ENCODE assay signal across 17 cellular contexts in the genomic region with DNA sequence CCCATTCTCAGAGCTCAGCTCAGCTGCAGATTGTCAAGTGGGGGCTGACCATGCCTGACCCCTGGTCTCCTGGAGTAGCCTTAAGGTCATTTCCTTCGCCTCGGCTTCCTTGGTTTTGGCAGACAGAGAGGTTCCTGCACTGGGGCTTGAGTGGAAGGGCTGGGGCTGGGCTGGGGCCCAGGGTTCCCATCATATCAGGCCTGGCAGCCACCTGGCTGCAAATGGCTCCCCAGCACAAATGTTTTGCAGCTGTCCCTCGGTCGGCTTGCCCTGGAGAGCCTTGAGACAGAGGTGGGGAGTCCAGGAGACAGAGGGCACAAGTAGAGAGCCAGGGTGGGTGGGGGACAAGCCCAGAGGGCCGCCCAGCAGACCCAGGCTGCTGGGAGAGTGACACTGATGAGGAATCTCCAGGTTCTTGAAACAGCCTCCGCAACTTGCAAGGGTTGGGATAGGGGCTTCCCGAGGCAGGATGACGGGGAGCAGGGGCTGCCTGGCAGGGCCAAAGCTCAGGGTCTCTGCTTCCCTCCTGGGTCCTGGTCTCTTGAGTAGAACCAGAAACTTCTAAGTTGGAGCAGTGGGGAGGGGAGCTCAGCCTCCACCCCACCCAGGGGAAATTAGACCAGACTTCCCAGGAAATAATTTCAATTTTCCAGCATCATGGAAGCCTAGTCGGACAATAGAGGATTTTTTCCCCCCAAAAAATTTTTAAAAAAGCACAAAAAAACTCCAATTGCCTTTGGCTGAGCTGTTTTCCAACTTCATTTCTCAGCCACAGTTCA. TPM values are rescaled to one million over a fixed set of nuclear protein-coding genes. Genes with fewer than 3 reads are reported as not detected.
DNase-seq lines count a peak whose midpoint lies in the region; ATAC-seq, FAIRE-seq and TF ChIP-seq lines count a peak whose summit lies in the region.
"Had no signal": no experiment of that assay in that cellular context is flagged by ENCODE, and none has a peak within 500 bp of the region (broad histone marks: within the 10 kb centered on the region; RNA-seq: fewer than 3 reads in every experiment).

No MANE protein-coding gene starts in this region.

- no peak overlapping the region for H2AFZ ChIP-seq in H1 (ENCODE audit: low read length)

- H3K9me3 Mint-ChIP-seq in glutamatergic neuron (ENCODE audit: unreplicated experiment): peaks cover 4% of the 10 kb centered on the region
- no peaks in the 10 kb centered on the region for H3K9me3 Mint-ChIP-seq in Caco-2 (ENCODE audit: unreplicated experiment)
- H3K9me3 Mint-ChIP-seq: CD14-positive monocyte; stimulated activated memory B cell treated with anti-CD40 and anti-IgM and Interleukin-4, amounts not matched to agents 10 μg/mL and 1 μg/mL and 100 μg/mL, for 72 hours had no signal

- H3K27ac Mint-ChIP-seq in glutamatergic neuron (ENCODE audit: unreplicated experiment) (no peak overlapping the region), Caco-2 (ENCODE audit: unreplicated experiment) (no peak overlapping the region)
- H3K27ac Mint-ChIP-seq: progenitor cell of endocrine pancreas; stimulated activated memory B cell treated with anti-CD40 and anti-IgM and Interleukin-4, amounts not matched to agents 10 μg/mL and 1 μg/mL and 100 μg/mL, for 72 hours had no signal

- H2AK5ac ChIP-seq in H1 (ENCODE audit: low read depth, low read length): peak overlapping the region; percentile 75; the same call in 1 of the 2 replicates

- H3K9ac ChIP-seq in HUES64 (ENCODE audit: low read depth, low read length) (0 out of 2 replicates have a peak overlapping the region, but pooled peaks have one; percentile 46), H1 (replicated peaks in 1 of 4; ENCODE audit: extremely low read depth in 1 of 4, low read depth in 3 of 4, low read length in 3 of 4) (peak overlapping the region in 1 of 4 experiments; percentile 32; a peak in 2 of 7 replicates), liver (ENCODE audit: low read depth in 1 of 2, low read length in 2 of 2) (no peak overlapping the region)

- TF ChIP-seq POLR2A in H1 (IDR thresholded peaks at IDR 0.05; ENCODE audit: control extremely low read depth in 1 of 2, low read depth in 2 of 2, low read length in 2 of 2): no peak
- no peak for TF ChIP-seq POLR2A in spleen (IDR thresholded peaks at IDR 0.05)

- no peaks in the 10 kb centered on the region for H3K79me1 ChIP-seq in H1 (ENCODE audit: low read depth, low read length)

- H4K20me1 ChIP-seq in H1 (replicated peaks in 1 of 2; ENCODE audit: control insufficient read depth in 1 of 2, insufficient read depth in 2 of 2, low read length in 2 of 2): no peaks in the 10 kb centered on the region

- H2BK20ac ChIP-seq in H1 (ENCODE audit: low read length): no peak overlapping the region; the same call in 1 of the 2 replicates

- H3K23me2 ChIP-seq in H1 (ENCODE audit: low read depth, low read length): no peaks in the 10 kb centered on the region; the same call in 1 of the 2 replicates

- H3K23ac ChIP-seq in H1 (ENCODE audit: insufficient read length): no peak overlapping the region

- peak overlapping the region; percentile 72; the same call in 1 of the 2 replicates for H2BK15ac ChIP-seq in H1 (ENCODE audit: low read length)

- intact Hi-C loops in spleen (cut with DNase I; ENCODE audit: low total_unique reads) (no loop called here), Caco-2 (cut with micrococcal nuclease; ENCODE audit: unreplicated experiment) (no loop called here)

- no peak for TF ChIP-seq EP300 in H1 (IDR thresholded peaks at IDR 0.05; ENCODE audit: borderline replicate concordance in 1 of 2, low read depth in 2 of 2, low read length in 2 of 2)

- H3K4ac ChIP-seq in H1 (replicated peaks; ENCODE audit: insufficient read length, low read depth, low read length): peak overlapping the region; percentile 22

- H2BK120ac ChIP-seq in H1 (replicated peaks; ENCODE audit: low read depth, low read length): peak overlapping the region; percentile 86

- H3K79me2 ChIP-seq in H1 (ENCODE audit: control insufficient read depth in 1 of 2, insufficient read depth in 2 of 2, low read length in 2 of 2): no peaks in the 10 kb centered on the region

- no peak for ATAC-seq in GM21717 (IDR thresholded peaks at IDR 0.05; ENCODE audit: unreplicated experiment)
- no peak for ATAC-seq in GM21367 (IDR thresholded peaks at IDR 0.05; ENCODE audit: unreplicated experiment)
- ATAC-seq: Panc1 had no signal

- DNase-seq in H1 (ENCODE audit: low read depth in 1 of 2, low spot score in 2 of 2): no peak
- no peak for DNase-seq in spleen
- no peak for DNase-seq in glutamatergic neuron
- no peak for DNase-seq in Caco-2
- DNase-seq: activated CD4-positive, alpha-beta T cell treated with anti-CD3 and anti-CD28 coated beads, Interleukin-2, amount 50 U/mL, for 4 hours; NCI-H1092; stimulated activated CD4-positive, alpha-beta T cell treated with anti-CD3 and anti-CD28 coated beads, Interleukin-2, amount 100 ng/mL, for 48 hours; T-helper 9 cell had no signal

- FAIRE-seq in H1 (lab: Jason Lieb, UNC): no peak

- H3K4me2 ChIP-seq in H1 (ENCODE audit: insufficient read depth in 1 of 2, low read depth in 2 of 2, low read length in 2 of 2): no peak overlapping the region

- peaks cover 20% of the 10 kb centered on the region for H3K4me1 ChIP-seq in HUES64 (ENCODE audit: insufficient read depth, low read length)
- H3K4me1 ChIP-seq in H1 (replicated peaks in 1 of 4; ENCODE audit: control insufficient read depth in 3 of 4, insufficient read depth in 4 of 4, low read length in 3 of 4): peaks cover 2 to 39% (median 15%) of the 10 kb centered on the region in 4 experiments
- peaks cover 0 to 53% (median 48%) of the 10 kb centered on the region in 4 donors for H3K4me1 ChIP-seq in liver (ENCODE audit: control insufficient read depth in 4 of 4, insufficient read depth in 4 of 4, low read length in 3 of 4)
- H3K4me1 ChIP-seq in spleen: peaks cover 0 to 53% (median 29%) of the 10 kb centered on the region in 6 donors
- H3K4me1 ChIP-seq in Caco-2: no peaks in the 10 kb centered on the region

- TF ChIP-seq RAD21 in H1 (IDR thresholded peaks at IDR 0.05 in 1 of 2, conservative IDR thresholded peaks at IDR 0.05 in 1 of 2; ENCODE audit: low read depth in 2 of 2, low read length in 2 of 2) (no peak), liver (IDR thresholded peaks at IDR 0.05) (no peak)

- H3K4me3 ChIP-seq in HUES64 (ENCODE audit: low read length) (no peak overlapping the region), H1 (ENCODE audit: extremely low read depth in 1 of 4, insufficient read depth in 2 of 4, low read depth in 3 of 4, low read length in 4 of 4) (no peak overlapping the region), liver (ENCODE audit: low read depth in 1 of 3, low read length in 3 of 3) (no peak overlapping the region), spleen (no peak overlapping the region), Caco-2 (ENCODE audit: low read depth, low read length) (no peak overlapping the region)

- peak overlapping the region; percentile 55 for H4K5ac ChIP-seq in H1 (ENCODE audit: insufficient read length, low read depth, low read length)

- no peak overlapping the region for H3K4me3 Mint-ChIP-seq in glutamatergic neuron (ENCODE audit: unreplicated experiment)
- H3K4me3 Mint-ChIP-seq in Caco-2 (ENCODE audit: unreplicated experiment): no peak overlapping the region
- H3K4me3 Mint-ChIP-seq: CD14-positive monocyte; stimulated activated memory B cell treated with anti-CD40 and anti-IgM and Interleukin-4, amounts not matched to agents 10 μg/mL and 1 μg/mL and 100 μg/mL, for 72 hours had no signal

- no peak overlapping the region for H3K56ac ChIP-seq in H1 (replicated peaks; ENCODE audit: insufficient read length, low read depth, low read length)

- no peak overlapping the region for H3K14ac ChIP-seq in H1 (ENCODE audit: insufficient read length)

- H4K8ac ChIP-seq in H1 (ENCODE audit: extremely low read depth, insufficient read depth, low read length): peak overlapping the region; percentile 62; the same call in 1 of the 2 replicates

- POLR2A ChIA-PET in H1 (lab: Charles Lee; ENCODE audit: partially characterized antibody) (interaction anchor here (0.6 to 3.0 kb wide), 13 partner anchors 9 to 682 kb away, joined by 3 to 20 read pairs (median 5); a partner anchor contains a TSS), Caco-2 (lab: Charles Lee) (no interaction called here)

- peak overlapping the region; percentile 89 for H4K91ac ChIP-seq in H1 (replicated peaks; ENCODE audit: insufficient read length, low read length)

- peak overlapping the region; percentile 82; the same call in 1 of the 2 replicates for H2BK5ac ChIP-seq in H1 (ENCODE audit: low read depth, low read length)

- no peaks in the 10 kb centered on the region for H3K9me3 ChIP-seq in HUES64 (ENCODE audit: insufficient read depth, low read depth, low read length)
- H3K9me3 ChIP-seq in H1 (ENCODE audit: insufficient read depth in 2 of 2, low read depth in 1 of 2, low read length in 1 of 2): no peaks in the 10 kb centered on the region
- no peaks in the 10 kb centered on the region for H3K9me3 ChIP-seq in liver (ENCODE audit: control insufficient read depth in 4 of 4, low read length in 3 of 4)
- H3K9me3 ChIP-seq in spleen: no peaks in the 10 kb centered on the region
- H3K9me3 ChIP-seq in Caco-2: no peaks in the 10 kb centered on the region

- TF ChIP-seq CTCF in H1 (IDR thresholded peaks at IDR 0.05; ENCODE audit: control extremely low read depth in 1 of 3, insufficient read depth in 1 of 3, low read depth in 1 of 3, low read length in 3 of 3) (no peak), liver (IDR thresholded peaks at IDR 0.05; ENCODE audit: low read depth, low read length, missing input control) (no peak), spleen (IDR thresholded peaks at IDR 0.05 in 8 of 11, conservative IDR thresholded peaks at IDR 0.05 in 3 of 11) (no peak), glutamatergic neuron (IDR thresholded peaks at IDR 0.05; ENCODE audit: partially characterized antibody, unreplicated experiment) (no peak), Caco-2 (IDR thresholded peaks at IDR 0.05; ENCODE audit: insufficient read depth in 1 of 2, low read depth in 1 of 2, low read length in 1 of 2, severe bottlenecking in 1 of 2, unreplicated experiment in 1 of 2) (no peak)

- BruUV-seq in Caco-2 (replicated peaks; lab: Mats Ljungman, UMichigan): no TSS peak

- no peaks in the 10 kb centered on the region for H3K36me3 ChIP-seq in HUES64 (ENCODE audit: insufficient read depth, low read length)
- H3K36me3 ChIP-seq in H1 (ENCODE audit: control insufficient read depth in 2 of 4, insufficient read depth in 4 of 4, low read length in 3 of 4): no peaks in the 10 kb centered on the region
- peaks cover 2 to 5% (median 4%) of the 10 kb centered on the region in 4 donors for H3K36me3 ChIP-seq in liver (ENCODE audit: control insufficient read depth in 4 of 4, insufficient read depth in 3 of 4, low read depth in 1 of 4, low read length in 3 of 4)
- peaks cover 0 to 15% (median 4%) of the 10 kb centered on the region in 6 donors for H3K36me3 ChIP-seq in spleen
- H3K36me3 ChIP-seq in Caco-2 (ENCODE audit: control insufficient read depth, insufficient read depth, low read length): no peaks in the 10 kb centered on the region

- H2BK12ac ChIP-seq in H1 (ENCODE audit: low read depth, low read length): peak overlapping the region; percentile 87; the same call in 1 of the 2 replicates

- CTCF ChIA-PET in H1 (lab: Charles Lee; ENCODE audit: partially characterized antibody) (interaction anchor here (0.7 to 34.1 kb wide), 6 partner anchors 13 to 69 kb away, joined by 3 to 739 read pairs (median 10); a partner anchor contains a TSS), Caco-2 (lab: Charles Lee) (interaction anchor here (0.8 to 1.0 kb wide), 2 partner anchors 19 to 98 kb away, joined by 3 read pairs; no protein-coding TSS in a partner anchor)

- H3K4me1 Mint-ChIP-seq in glutamatergic neuron (ENCODE audit: low read depth, unreplicated experiment): peaks cover 13% of the 10 kb centered on the region
- H3K4me1 Mint-ChIP-seq in Caco-2 (ENCODE audit: low read depth, unreplicated experiment): no peaks in the 10 kb centered on the region
- H3K4me1 Mint-ChIP-seq: CD14-positive monocyte; stimulated activated memory B cell treated with anti-CD40 and anti-IgM and Interleukin-4, amounts not matched to agents 10 μg/mL and 1 μg/mL and 100 μg/mL, for 72 hours had no signal

- WGBS in HUES64: 88% methylated on average over 9 of the region's 9 CpGs
- WGBS in H1 (ENCODE audit: extremely low coverage in 1 of 2, insufficient coverage in 1 of 2, insufficient read length in 1 of 2, insufficient replicate concordance in 2 of 2, low coverage in 1 of 2, low lambda C conversion rate in 2 of 2, missing lambda C conversion rate in 1 of 2), 2 experiments: 85% methylated on average over 9 of the region's 9 CpGs; no CpG with 5 or more reads in 1 of the 2 experiments
- WGBS in liver: 41% methylated on average over 9 of the region's 9 CpGs
- WGBS in spleen, 5 donors: 61 to 70% (median 67%) methylated on average over 5 to 9 of the region's 9 CpGs

- H3K36me3 Mint-ChIP-seq in glutamatergic neuron (ENCODE audit: unreplicated experiment): no peaks in the 10 kb centered on the region
- H3K36me3 Mint-ChIP-seq in Caco-2 (ENCODE audit: insufficient read depth, unreplicated experiment): no peaks in the 10 kb centered on the region
- H3K36me3 Mint-ChIP-seq: CD14-positive monocyte; stimulated activated memory B cell treated with anti-CD40 and anti-IgM and Interleukin-4, amounts not matched to agents 10 μg/mL and 1 μg/mL and 100 μg/mL, for 72 hours had no signal

- H3K18ac ChIP-seq in H1 (ENCODE audit: extremely low read depth, low read length): peak overlapping the region; percentile 71; the same call in 1 of the 2 replicates

- H3K27ac ChIP-seq in HUES64 (ENCODE audit: low read depth, low read length): peak overlapping the region; percentile 62; the same call in 1 of the 2 replicates
- no peak overlapping the region for H3K27ac ChIP-seq in H1 (ENCODE audit: low read depth, low read length)
- H3K27ac ChIP-seq in liver (ENCODE audit: low read depth in 1 of 2, low read length in 2 of 2): peak overlapping the region; percentile 57 to 60
- peak overlapping the region in 7 of 8 donors; percentile 2 to 67 (median 45) for H3K27ac ChIP-seq in spleen

- H3K27me3 ChIP-seq in HUES64 (ENCODE audit: insufficient read depth, low read length): no peaks in the 10 kb centered on the region
- no peaks in the 10 kb centered on the region for H3K27me3 ChIP-seq in H1 (replicated peaks in 1 of 4; ENCODE audit: control insufficient read depth in 3 of 4, extremely low read depth in 1 of 4, insufficient read depth in 3 of 4, low read length in 3 of 4)
- no peaks in the 10 kb centered on the region for H3K27me3 ChIP-seq in liver (ENCODE audit: control insufficient read depth in 4 of 4, insufficient read depth in 4 of 4, low read length in 3 of 4)
- peaks cover 0 to under 1% (median 0%) of the 10 kb centered on the region in 7 donors for H3K27me3 ChIP-seq in spleen (replicated peaks in 1 of 7)
- no peaks in the 10 kb centered on the region for H3K27me3 ChIP-seq in Caco-2 (replicated peaks; ENCODE audit: control insufficient read depth, insufficient read depth, low read length)

- peaks cover 5% of the 10 kb centered on the region for H3K27me3 Mint-ChIP-seq in glutamatergic neuron (ENCODE audit: unreplicated experiment)
- no peaks in the 10 kb centered on the region for H3K27me3 Mint-ChIP-seq in Caco-2 (ENCODE audit: insufficient read depth, unreplicated experiment)
- H3K27me3 Mint-ChIP-seq: stimulated activated memory B cell treated with anti-CD40 and anti-IgM and Interleukin-4, amounts not matched to agents 10 μg/mL and 1 μg/mL and 100 μg/mL, for 72 hours had no signal

RNA-seq across cellular contexts. Expression of a gene that starts 19.3 kb away (rescaled TPM):
- polyA plus RNA-seq in HUES64 (2013, experiment 1 of 2): 65.8 TPM
- polyA plus RNA-seq in HUES64 (2013, experiment 2 of 2): 80.1 TPM
- 105 and 109 TPM in 2 replicates for total RNA-seq in H1 (2021; fragmentation: NEBNext Ultra II Directional; extraction: Animal tissue kit (Norgen Biotek cat#: 25700))
- polyA plus RNA-seq in H1 (2011; rRNA removed) (79.9 and 85.5 TPM in 2 replicates), liver (100 to 1,000 TPM; 179 to 649 TPM), spleen (100 to 1,000 TPM in 2 of 3 donors, 10 to 100 TPM in 1; 49.3 to 131 (median 107) TPM)
- 68.0 TPM for polyA plus RNA-seq in H1 (2011; cell fraction: cytosol; rRNA removed)
- polyA plus RNA-seq in H1 (2011; cell fraction: nucleus; rRNA removed): 63.6 TPM
- polyA plus RNA-seq in H1 (2012, experiment 1 of 2): 95.6 to 171 TPM (median 141 TPM) in 4 replicates
- polyA plus RNA-seq in H1 (2012, experiment 2 of 2): 167 TPM
- polyA plus RNA-seq in H1 (2013, experiment 1 of 2): 95.7 TPM
- 105 TPM for polyA plus RNA-seq in H1 (2013, experiment 2 of 2)
- 64.7 and 69.4 TPM in 2 replicates for polyA minus RNA-seq in H1 (2011; rRNA and poly(A)+ RNA removed)
- 60.8 TPM for polyA minus RNA-seq in H1 (2011; cell fraction: cytosol; rRNA and poly(A)+ RNA removed)
- polyA minus RNA-seq in H1 (2011; cell fraction: nucleus; rRNA and poly(A)+ RNA removed): 36.3 TPM
- total RNA-seq in liver (100 to 1,000 TPM in 1 of 2 donors, 10 to 100 TPM in 1; 74.1 to 297 TPM), spleen (100 to 1,000 TPM; 287 to 537 (median 336) TPM), glutamatergic neuron (ENCODE audit: unreplicated experiment) (1.9 TPM), Caco-2 (2022) (35.7 and 49.1 TPM in 2 replicates)

RNA-seq across cellular contexts. Expression of a gene that starts 38.9 kb away (rescaled TPM):
- 1.00 TPM for polyA plus RNA-seq in HUES64 (2013, experiment 1 of 2)
- polyA plus RNA-seq in HUES64 (2013, experiment 2 of 2): 1.0 TPM
- total RNA-seq in H1 (2021; fragmentation: NEBNext Ultra II Directional; extraction: Animal tissue kit (Norgen Biotek cat#: 25700)): 0.20 and 0.80 TPM in 2 replicates
- polyA plus RNA-seq in H1 (2011; rRNA removed) (0.21 and 0.39 TPM in 2 replicates), liver (not detected), spleen (under 1 TPM; 0.15 to 0.45 (median 0.21) TPM)
- polyA plus RNA-seq in H1 (2011; cell fraction: cytosol; rRNA removed): 0.49 TPM
- polyA plus RNA-seq in H1 (2011; cell fraction: nucleus; rRNA removed): 0.54 TPM
- polyA plus RNA-seq in H1 (2012, experiment 1 of 2): 0.21 to 0.76 TPM (median 0.30 TPM) in 4 replicates
- 0.10 TPM for polyA plus RNA-seq in H1 (2012, experiment 2 of 2)
- polyA plus RNA-seq in H1 (2013, experiment 1 of 2): 0.39 TPM
- polyA plus RNA-seq in H1 (2013, experiment 2 of 2): 0.63 TPM
- 0.60 and 0.66 TPM in 2 replicates for polyA minus RNA-seq in H1 (2011; rRNA and poly(A)+ RNA removed)
- polyA minus RNA-seq in H1 (2011; cell fraction: cytosol; rRNA and poly(A)+ RNA removed): not detected
- polyA minus RNA-seq in H1 (2011; cell fraction: nucleus; rRNA and poly(A)+ RNA removed): 0.90 TPM
- total RNA-seq in liver (under 1 TPM in 1 of 2 donors, not detected in 1; 0.08 TPM), spleen (1 to 10 TPM in 1 of 7 donors, under 1 TPM in 5, not detected in 1; 0.14 to 1.3 (median 0.41) TPM), glutamatergic neuron (ENCODE audit: unreplicated experiment) (not detected), Caco-2 (2022) (0.65 TPM in 1 of 2 replicates, not detected in the other)
- total RNA-seq: lung microvascular endothelial cell, progenitor cell of endocrine pancreas had no signal
- polyA plus RNA-seq: CD14-positive monocyte had no signal

RNA-seq across cellular contexts. Expression of a gene that starts 44.8 kb away (rescaled TPM):
- polyA plus RNA-seq in HUES64 (2013, experiment 1 of 2): 194 TPM
- 217 TPM for polyA plus RNA-seq in HUES64 (2013, experiment 2 of 2)
- 276 and 291 TPM in 2 replicates for total RNA-seq in H1 (2021; fragmentation: NEBNext Ultra II Directional; extraction: Animal tissue kit (Norgen Biotek cat#: 25700))
- polyA plus RNA-seq in H1 (2011; rRNA removed) (40.6 and 83.1 TPM in 2 replicates), liver (1 to 10 TPM; 1.9 to 5.2 TPM), spleen (10 to 100 TPM in 1 of 3 donors, 1 to 10 TPM in 2; 5.8 to 27.5 (median 8.1) TPM)
- 99.6 TPM for polyA plus RNA-seq in H1 (2011; cell fraction: cytosol; rRNA removed)
- 30.5 TPM for polyA plus RNA-seq in H1 (2011; cell fraction: nucleus; rRNA removed)
- polyA plus RNA-seq in H1 (2012, experiment 1 of 2): 83.9 to 176 TPM (median 103 TPM) in 4 replicates
- 14.8 TPM for polyA plus RNA-seq in H1 (2012, experiment 2 of 2)
- 148 TPM for polyA plus RNA-seq in H1 (2013, experiment 1 of 2)
- 143 TPM for polyA plus RNA-seq in H1 (2013, experiment 2 of 2)
- polyA minus RNA-seq in H1 (2011; rRNA and poly(A)+ RNA removed): 77.8 and 118 TPM in 2 replicates
- polyA minus RNA-seq in H1 (2011; cell fraction: cytosol; rRNA and poly(A)+ RNA removed): 70.7 TPM
- 82.3 TPM for polyA minus RNA-seq in H1 (2011; cell fraction: nucleus; rRNA and poly(A)+ RNA removed)
- total RNA-seq in liver (100 to 1,000 TPM in 1 of 2 donors, under 1 TPM in 1; 0.08 to 102 TPM), spleen (10 to 100 TPM in 5 of 7 donors, 1 to 10 TPM in 2; 5.5 to 37.5 (median 14.4) TPM), glutamatergic neuron (ENCODE audit: unreplicated experiment) (32.4 TPM), Caco-2 (2022) (226 and 237 TPM in 2 replicates)

Comparison
In these comparisons a context has a peak if more than half of its experiments do, and no peak if none do; other contexts are left out.
1. RNA of a gene that starts 19.3 kb away (total RNA-seq): 287 to 537 TPM in spleen, 74.1 to 297 TPM in liver, 105 to 109 TPM in H1 and 35.7 to 49.1 TPM in Caco-2; 1.9 TPM in glutamatergic neuron (single experiment); every median in the first group is over 10 times any median in the second.